10 cellular contexts compared by ENCODE assay signal in genomic region chr9:101731429-101731828, GRCh38. TPM values are rescaled to one million over a fixed set of nuclear protein-coding genes. Genes with fewer than 3 reads are reported as not detected.
"Had no signal": no experiment of that assay in that cellular context is flagged by ENCODE, and none has a peak within 500 bp of the region (broad histone marks: within the 10 kb centered on the region; RNA-seq: fewer than 3 reads in every experiment).

No MANE protein-coding gene starts in this region.

- H3K36me3 ChIP-seq: HAP-1 had no signal

- DNase-seq: GM23248, GOT3, H7, H9, HCEC 1CT, HFFc6 had no signal

- H3K27ac ChIP-seq: GM23248 had no signal

- H3K4me3 Mint-ChIP-seq: H9, HFFc6 had no signal

- H3K4me3 ChIP-seq: GM23248, HAP-1 had no signal

- H2AFZ ChIP-seq: GM23248 had no signal

- H3K9ac ChIP-seq: GM23248 had no signal

- H3K9me3 ChIP-seq: HAP-1 had no signal

- H3K9me3 Mint-ChIP-seq: H9, HFFc6 had no signal

- H3K27ac Mint-ChIP-seq: H9, HFFc6 had no signal

- FAIRE-seq: H1, H54 had no signal

- ATAC-seq: HCT116 had no signal

RNA-seq across cellular contexts. Expression of gene GRIN3A, which starts 7.0 kb away (rescaled TPM):
- total RNA-seq: GM23248, H7, H9, HFFc6 had no signal
- polyA plus RNA-seq: GM23248, H1 had no signal
